12 cellular contexts compared by ENCODE assay signal in genomic region chr9:107546859-107547258, GRCh38. TPM values are rescaled to one million over a fixed set of nuclear protein-coding genes. Genes with fewer than 3 reads are reported as not detected.
"Had no signal": no experiment of that assay in that cellular context is flagged by ENCODE, and none has a peak within 500 bp of the region (broad histone marks: within the 10 kb centered on the region; RNA-seq: fewer than 3 reads in every experiment).

No MANE protein-coding gene starts in this region.

- ATAC-seq: naive thymus-derived CD8-positive, alpha-beta T cell; stimulated activated memory B cell treated with anti-CD40 and anti-IgM and Interleukin-4, amounts not matched to agents 10 μg/mL and 1 μg/mL and 100 μg/mL, for 72 hours had no signal

- H3K27ac Mint-ChIP-seq: activated naive CD8-positive, alpha-beta T cell; naive thymus-derived CD8-positive, alpha-beta T cell; stimulated activated memory B cell treated with anti-CD40 and anti-IgM and Interleukin-4, amounts not matched to agents 10 μg/mL and 1 μg/mL and 100 μg/mL, for 72 hours had no signal

- H3K36me3 ChIP-seq: brain microvascular endothelial cell, neutrophil had no signal

- H3K27me3 ChIP-seq: brain microvascular endothelial cell, neutrophil had no signal

- H3K9me3 ChIP-seq: neutrophil had no signal

- H3K36me3 Mint-ChIP-seq: activated naive CD8-positive, alpha-beta T cell; naive thymus-derived CD8-positive, alpha-beta T cell; stimulated activated memory B cell treated with anti-CD40 and anti-IgM and Interleukin-4, amounts not matched to agents 10 μg/mL and 1 μg/mL and 100 μg/mL, for 72 hours had no signal

- H3K9me3 Mint-ChIP-seq: stimulated activated memory B cell treated with anti-CD40 and anti-IgM and Interleukin-4, amounts not matched to agents 10 μg/mL and 1 μg/mL and 100 μg/mL, for 72 hours had no signal

- H3K27ac ChIP-seq: brain microvascular endothelial cell, neutrophil had no signal

- DNase-seq: activated effector memory CD4-positive, alpha-beta T cell treated with anti-CD3 and anti-CD28 coated beads, Interleukin-2, amount 50 U/mL, for 16 hours; activated T-cell treated with anti-CD3 and anti-CD28 coated beads, Interleukin-2, amount 50 U/mL, for 1 hour; amygdala; brain microvascular endothelial cell; dermis blood vessel endothelial cell; erythroblast; hypothalamus; naive thymus-derived CD8-positive, alpha-beta T cell; right cardiac atrium had no signal

RNA-seq across cellular contexts. Expression of gene KLF4, which starts 57.3 kb away (rescaled TPM):
- polyA plus RNA-seq: naive thymus-derived CD8-positive, alpha-beta T cell had no signal
